Comparison of ENCODE assay signal across 2 cellular contexts in genomic region chr5:14545308-14545707, GRCh38.
TF ChIP-seq lines count a peak whose summit lies in the region.

No MANE protein-coding gene starts in this region.

TF ChIP-seq in liver, 16 proteins besides CTCF, POLR2A, EP300 and RAD21 (continued from another document):
- TF ChIP-seq, protein P1, sequence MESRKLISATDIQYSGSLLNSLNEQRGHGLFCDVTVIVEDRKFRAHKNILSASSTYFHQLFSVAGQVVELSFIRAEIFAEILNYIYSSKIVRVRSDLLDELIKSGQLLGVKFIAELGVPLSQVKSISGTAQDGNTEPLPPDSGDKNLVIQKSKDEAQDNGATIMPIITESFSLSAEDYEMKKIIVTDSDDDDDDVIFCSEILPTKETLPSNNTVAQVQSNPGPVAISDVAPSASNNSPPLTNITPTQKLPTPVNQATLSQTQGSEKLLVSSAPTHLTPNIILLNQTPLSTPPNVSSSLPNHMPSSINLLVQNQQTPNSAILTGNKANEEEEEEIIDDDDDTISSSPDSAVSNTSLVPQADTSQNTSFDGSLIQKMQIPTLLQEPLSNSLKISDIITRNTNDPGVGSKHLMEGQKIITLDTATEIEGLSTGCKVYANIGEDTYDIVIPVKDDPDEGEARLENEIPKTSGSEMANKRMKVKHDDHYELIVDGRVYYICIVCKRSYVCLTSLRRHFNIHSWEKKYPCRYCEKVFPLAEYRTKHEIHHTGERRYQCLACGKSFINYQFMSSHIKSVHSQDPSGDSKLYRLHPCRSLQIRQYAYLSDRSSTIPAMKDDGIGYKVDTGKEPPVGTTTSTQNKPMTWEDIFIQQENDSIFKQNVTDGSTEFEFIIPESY (IDR thresholded peaks at IDR 0.05): no peak

TF ChIP-seq in HepG2, 621 proteins besides CTCF, POLR2A, EP300 and RAD21 (continued from another document):
- no peak for TF ChIP-seq ATF6 (CRISPR knock-in tag; conservative IDR thresholded peaks at IDR 0.05)
TF ChIP-seq in HepG2: peak in this region for 0.
